In the genomic region with DNA sequence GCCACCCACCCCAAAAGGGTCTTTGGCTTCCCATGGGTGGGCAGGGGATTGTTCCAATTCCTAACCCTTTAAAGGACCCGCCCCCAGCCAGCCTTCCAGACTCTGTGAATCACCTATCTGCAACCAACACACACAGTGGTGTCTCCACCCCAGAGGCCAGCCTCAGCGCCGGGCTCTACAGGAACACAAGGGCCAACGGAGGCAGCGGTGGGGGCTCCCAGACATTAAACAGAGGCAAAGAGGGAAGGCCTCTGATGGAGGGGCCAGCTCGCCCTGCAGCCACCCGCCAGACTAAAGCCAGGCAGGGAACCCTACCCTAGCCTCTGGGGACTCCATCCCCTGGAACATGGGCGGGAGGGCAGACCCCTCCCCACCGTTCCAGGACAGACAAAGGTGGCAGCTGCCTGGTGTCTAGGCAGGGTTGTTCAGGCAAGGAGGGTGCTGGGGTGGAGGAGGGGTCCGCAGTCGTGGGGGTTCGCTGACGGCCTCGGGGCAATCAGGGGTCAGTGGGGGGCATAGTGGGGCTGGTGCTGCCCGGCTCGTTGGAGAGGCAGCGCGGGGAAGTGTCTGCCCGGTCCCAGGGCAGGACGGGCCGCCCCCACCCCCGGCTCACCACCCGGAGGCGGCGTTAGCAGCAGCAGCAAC, we compare ENCODE assay signal across 8 cellular contexts. TPM values are rescaled to one million over a fixed set of nuclear protein-coding genes. Genes with fewer than 3 reads are reported as not detected.
DNase-seq lines count a peak whose midpoint lies in the region; ATAC-seq and TF ChIP-seq lines count a peak whose summit lies in the region.

No MANE protein-coding gene starts in this region.

- peak overlapping the region; percentile 42 for H3K4me2 ChIP-seq in SU-DHL-6 (ENCODE audit: low read depth, low read length, poor library complexity, severe bottlenecking)

- no peak for TF ChIP-seq EP300 in esophagus muscularis mucosa (IDR thresholded peaks at IDR 0.05)

- H3K36me3 Mint-ChIP-seq in nephron progenitor cell (ENCODE audit: low read depth): peaks cover 16% of the 10 kb centered on the region

- H3K27me3 Mint-ChIP-seq in nephron progenitor cell (ENCODE audit: low read depth, poor library complexity): peaks cover 6% of the 10 kb centered on the region

- TF ChIP-seq CTCF in GM12875 (IDR thresholded peaks at IDR 0.05; ENCODE audit: borderline replicate concordance, insufficient read depth, low read depth, low read length): no peak
- TF ChIP-seq CTCF in SU-DHL-6 (IDR thresholded peaks at IDR 0.05; ENCODE audit: insufficient read depth, low read length, poor library complexity, severe bottlenecking): no peak
- no peak for TF ChIP-seq CTCF in esophagus muscularis mucosa (IDR thresholded peaks at IDR 0.05)
- no peak for TF ChIP-seq CTCF in nephron progenitor cell (IDR thresholded peaks at IDR 0.05)

- no peaks in the 10 kb centered on the region for H4K20me1 ChIP-seq in SU-DHL-6 (ENCODE audit: low read depth, low read length)

- no peaks in the 10 kb centered on the region for H3F3A ChIP-seq in SU-DHL-6 (ENCODE audit: insufficient read depth)

- intact Hi-C loops in esophagus muscularis mucosa (cut with DNase I): loop anchor here (10.0 kb wide), 1 partner anchor 59 kb away; a partner anchor contains a TSS

- peaks cover 40% of the 10 kb centered on the region for H3K4me1 Mint-ChIP-seq in nephron progenitor cell

- peak overlapping the region; percentile 64 for H3K4me3 ChIP-seq in GM12875 (ENCODE audit: low read depth, low read length)
- H3K4me3 ChIP-seq in SU-DHL-6 (ENCODE audit: insufficient read depth, low read length, poor library complexity, severe bottlenecking): no peak overlapping the region
- peak overlapping the region; percentile 63 to 78 (median 72) for H3K4me3 ChIP-seq in esophagus muscularis mucosa

- H3K36me3 ChIP-seq in SU-DHL-6 (ENCODE audit: low read length) (no peaks in the 10 kb centered on the region), esophagus muscularis mucosa (peaks cover 11 to 26% (median 12%) of the 10 kb centered on the region in 4 donors)

- WGBS in esophagus muscularis mucosa: 49% methylated on average over 4 of the region's 25 CpGs

- H3K79me2 ChIP-seq in SU-DHL-6 (ENCODE audit: insufficient read depth, low read length): no peaks in the 10 kb centered on the region

- peak overlapping the region; percentile 83 for H3K4me3 Mint-ChIP-seq in nephron progenitor cell

- no peak overlapping the region for H3K27ac ChIP-seq in SU-DHL-6 (ENCODE audit: low read depth, low read length)
- H3K27ac ChIP-seq in esophagus muscularis mucosa (replicated peaks in 1 of 4): peak overlapping the region; percentile 83 to 98 (median 91)

- no peak for ATAC-seq in GM21723 (IDR thresholded peaks at IDR 0.05; ENCODE audit: unreplicated experiment)

- H3K27ac Mint-ChIP-seq in nephron progenitor cell: peak overlapping the region; percentile 77

- DNase-seq in esophagus muscularis mucosa (ENCODE audit: extremely low spot score) (no peak), nephron progenitor cell (peak; percentile 37), DMS53 (lab: John Stamatoyannopoulos, UW) (no peak), COLO829 (ENCODE audit: low spot score) (no peak), NCI-H1092 treated with DMSO at 0.1 percent for 48 hours (lab: John Stamatoyannopoulos, UW) (no peak)

- H3K27me3 ChIP-seq in SU-DHL-6 (ENCODE audit: low read length) (no peaks in the 10 kb centered on the region), esophagus muscularis mucosa (peaks cover 0 to 3% (median 0%) of the 10 kb centered on the region in 4 donors)

- peaks cover 30 to 42% (median 41%) of the 10 kb centered on the region in 4 donors for H3K4me1 ChIP-seq in esophagus muscularis mucosa

- H3K9me3 Mint-ChIP-seq in nephron progenitor cell: peaks cover 5% of the 10 kb centered on the region

- H3K9me3 ChIP-seq in SU-DHL-6 (ENCODE audit: insufficient read depth, low read length): no peaks in the 10 kb centered on the region
- H3K9me3 ChIP-seq in esophagus muscularis mucosa: no peaks in the 10 kb centered on the region

- TF ChIP-seq POLR2A in esophagus muscularis mucosa (IDR thresholded peaks at IDR 0.05; ENCODE audit: low read depth): no peak

- no peaks in the 10 kb centered on the region for H3K9me2 ChIP-seq in SU-DHL-6 (replicated peaks; ENCODE audit: insufficient read depth, low read length)

- H2AFZ ChIP-seq in SU-DHL-6 (ENCODE audit: low read depth, low read length, severe bottlenecking): peak overlapping the region; percentile 71

- H3K9ac ChIP-seq in SU-DHL-6 (ENCODE audit: low read length): peak overlapping the region; percentile 36

RNA-seq across cellular contexts. Expression of a gene that starts 0.4 kb away (rescaled TPM):
- total RNA-seq in esophagus muscularis mucosa: 100 to 1,000 TPM; 101 to 158 (median 148) TPM

RNA-seq across cellular contexts. Expression of a gene that starts 53.1 kb away (rescaled TPM):
- total RNA-seq in esophagus muscularis mucosa: 1 to 10 TPM; 1.8 to 2.9 (median 1.9) TPM

RNA-seq across cellular contexts. Expression of a gene that starts 57.0 kb away (rescaled TPM):
- total RNA-seq in esophagus muscularis mucosa: 1 to 10 TPM; 4.2 to 8.5 (median 5.3) TPM
